18 cellular contexts compared by ENCODE assay signal in the genomic region with DNA sequence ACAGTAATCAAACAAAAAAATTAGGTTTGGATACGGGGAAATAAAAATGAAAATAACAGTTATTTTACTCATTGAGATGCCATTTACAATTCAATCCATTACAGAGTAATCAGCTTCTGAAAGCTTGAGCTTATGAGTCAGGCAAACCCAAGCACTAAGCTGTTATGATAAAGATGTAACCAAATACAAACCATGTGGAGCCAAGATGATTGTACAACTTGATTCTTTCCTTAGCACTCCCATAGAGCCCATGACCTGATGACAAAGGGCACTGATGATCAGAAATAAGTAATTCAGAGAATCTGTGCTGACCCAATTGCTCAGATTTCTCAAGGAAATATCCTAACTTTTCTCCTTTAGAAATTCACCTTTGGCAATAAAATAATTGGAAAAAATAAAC. TPM values are rescaled to one million over a fixed set of nuclear protein-coding genes. Genes with fewer than 3 reads are reported as not detected.
DNase-seq lines count a peak whose midpoint lies in the region; FAIRE-seq and TF ChIP-seq lines count a peak whose summit lies in the region.
"Had no signal": no experiment of that assay in that cellular context is flagged by ENCODE, and none has a peak within 500 bp of the region (broad histone marks: within the 10 kb centered on the region; RNA-seq: fewer than 3 reads in every experiment).

No MANE protein-coding gene starts in this region.

- no peak overlapping the region for H3K4me3 ChIP-seq in HFF-Myc (replicated peaks; ENCODE audit: low read depth, low read length)
- H3K4me3 ChIP-seq in kidney epithelial cell (ENCODE audit: low read depth, low read length): no peak overlapping the region
- no peak overlapping the region for H3K4me3 ChIP-seq in small intestine (ENCODE audit: low read depth in 1 of 2, low read length in 2 of 2)
- H3K4me3 ChIP-seq: left ventricle myocardium inferior had no signal

- H3K27ac ChIP-seq in small intestine (ENCODE audit: low read depth in 1 of 2, low read length in 1 of 2): no peak overlapping the region
- H3K27ac ChIP-seq: epithelial cell of prostate, left ventricle myocardium inferior had no signal

- H3K36me3 ChIP-seq in kidney epithelial cell (ENCODE audit: control insufficient read depth, insufficient read depth, low read length): no peaks in the 10 kb centered on the region
- H3K36me3 ChIP-seq in small intestine (ENCODE audit: control insufficient read depth in 2 of 2, insufficient read depth in 2 of 2, low read length in 2 of 2): no peaks in the 10 kb centered on the region
- H3K36me3 ChIP-seq: BE2C, left ventricle myocardium inferior had no signal

- 93 to 95% (median 94%) methylated on average over 1 of the region's 1 CpG for WGBS in small intestine, 3 donors

- no peak for TF ChIP-seq CTCF in HFF-Myc (IDR thresholded peaks at IDR 0.05; ENCODE audit: low read depth, low read length, missing control alignments)
- TF ChIP-seq CTCF in kidney epithelial cell (IDR thresholded peaks at IDR 0.05; ENCODE audit: insufficient read depth, low read length, poor library complexity, severe bottlenecking): no peak

- H3K27me3 ChIP-seq in kidney epithelial cell (ENCODE audit: control insufficient read depth, insufficient read depth, low read length) (no peaks in the 10 kb centered on the region), small intestine (ENCODE audit: control insufficient read depth in 2 of 2, insufficient read depth in 2 of 2, low read length in 2 of 2) (no peaks in the 10 kb centered on the region)
- H3K27me3 ChIP-seq: BE2C had no signal

- H3K4me1 ChIP-seq in small intestine (ENCODE audit: control insufficient read depth in 2 of 2, insufficient read depth in 1 of 2, low read depth in 1 of 2, low read length in 1 of 2): no peaks in the 10 kb centered on the region
- H3K4me1 ChIP-seq: BE2C, left ventricle myocardium inferior had no signal

- no peak for FAIRE-seq in small intestine (lab: Jason Lieb, UNC)
- FAIRE-seq: colon had no signal

- no peaks in the 10 kb centered on the region for H3K9me3 ChIP-seq in small intestine (ENCODE audit: control insufficient read depth, low read depth)
- H3K9me3 ChIP-seq: BE2C, SK-N-SH had no signal

- peak; percentile 75 for DNase-seq in AG08395 (ENCODE audit: low spot score)
- DNase-seq in HFF-Myc (ENCODE audit: extremely low read depth, low read depth): peak; percentile 56
- DNase-seq in brain pericyte (ENCODE audit: low read depth, low spot score): peak; percentile 53
- DNase-seq in kidney epithelial cell (ENCODE audit: low read depth): peak; percentile 25
- no peak for DNase-seq in small intestine
- DNase-seq in SIG-M5 (lab: John Stamatoyannopoulos, UW): no peak
- no peak for DNase-seq in DMS153 (lab: John Stamatoyannopoulos, UW)
- no peak for DNase-seq in C1 segment of cervical spinal cord (lab: John Stamatoyannopoulos, UW)
- DNase-seq: activated CD4-positive, alpha-beta T cell treated with anti-CD3 and anti-CD28 coated beads, Interleukin-2, amount 50 U/mL, for 4 hours; activated naive CD8-positive, alpha-beta T cell treated with anti-CD3 and anti-CD28 coated beads for 36 hours; activated T-cell treated with anti-CD3 and anti-CD28 coated beads, Interleukin-2, amount 50 U/mL, for 24 hours; BE2C; left ventricle myocardium inferior; naive B cell; NCI-H146; SK-N-SH had no signal

RNA-seq across cellular contexts. Expression of gene PRKG2, which starts 40.5 kb away (rescaled TPM):
- 2.3 and 4.8 TPM in 2 replicates for total RNA-seq in kidney epithelial cell
- polyA plus RNA-seq in small intestine: 10 to 100 TPM in 2 of 3 donors, 1 to 10 TPM in 1; 2.1 to 21.6 (median 18.6) TPM
- polyA plus RNA-seq: SK-N-SH had no signal

Comparison
In these comparisons a context has a peak if more than half of its experiments do, and no peak if none do; other contexts are left out.
1. DNase-seq: peak in AG08395 (single experiment), HFF-Myc (single experiment), brain pericyte (single experiment) and kidney epithelial cell (single experiment); none in small intestine (single experiment), SIG-M5 (single experiment), DMS153 (single experiment) and C1 segment of cervical spinal cord (0 of 14).